22 cellular contexts compared by ENCODE assay signal in genomic region chr20:8639112-8639778, GRCh38.
"Had no signal": no experiment of that assay in that cellular context is flagged by ENCODE, and none has a peak within 500 bp of the region (broad histone marks: within the 10 kb centered on the region; RNA-seq: fewer than 3 reads in every experiment).

No MANE protein-coding gene starts in this region.

- ATAC-seq: naive thymus-derived CD8-positive, alpha-beta T cell; psoas muscle; right cardiac atrium; stimulated activated naive B cell treated with anti-CD40 and anti-IgM and Interleukin-4, amounts not matched to agents 10 μg/mL and 1 μg/mL and 100 μg/mL, for 72 hours; upper lobe of right lung had no signal

- H3K4me3 ChIP-seq: esophagus squamous epithelium, ovary, psoas muscle, skin epidermis, thoracic aorta, upper lobe of right lung had no signal

- H3K9me3 Mint-ChIP-seq: activated B cell treated with CpG ODN at 0.5 μM for 24 hours; activated CD4-positive, alpha-beta memory T cell treated with anti-CD3 and anti-CD28 coated beads for 36 hours; activated T-helper 1 cell treated with anti-CD3 and anti-CD28 coated beads, Interleukin-12 subunit alpha, Interleukin-12 subunit beta, Interleukin-2, Interleukin-4 antibody, amounts not matched to agents 30 ng/mL and 10 ng/mL and 1 ng/mL, durations not matched to agents 14 hours and 24 hours and 36 hours had no signal

- DNase-seq: activated B cell treated with CpG ODN at 0.5 μM for 24 hours; activated CD4-positive, alpha-beta memory T cell treated with anti-CD3 and anti-CD28 coated beads for 36 hours; activated CD4-positive, alpha-beta T cell treated with anti-CD3 and anti-CD28 coated beads for 4 hours; activated gamma-delta T cell treated with Interleukin-2 at 50 U/mL for 16 hours; activated T-cell treated with anti-CD3 and anti-CD28 coated beads for 4 hours; cerebellar nuclear complex; cortex of kidney; effector memory CD4-positive, alpha-beta T cell; esophagus squamous epithelium; naive thymus-derived CD8-positive, alpha-beta T cell; ovary; psoas muscle; right cardiac atrium; stimulated activated CD4-positive, alpha-beta T cell treated with anti-CD3 and anti-CD28 coated beads, Interleukin-15, amount 100 ng/mL, for 24 hours; stimulated activated CD4-positive, alpha-beta T cell treated with anti-CD3 and anti-CD28 coated beads, Interleukin-4, amount 100 ng/mL, for 4 hours; stimulated activated naive B cell treated with anti-CD40 and anti-IgM and Interleukin-4, amounts not matched to agents 10 μg/mL and 1 μg/mL and 100 μg/mL, for 72 hours; upper lobe of right lung had no signal

- H3K4me1 ChIP-seq: esophagus squamous epithelium, psoas muscle, upper lobe of right lung had no signal

- H3K4me3 Mint-ChIP-seq: activated B cell treated with CpG ODN at 0.5 μM for 24 hours; activated CD4-positive, alpha-beta memory T cell treated with anti-CD3 and anti-CD28 coated beads for 36 hours; activated naive CD8-positive, alpha-beta T cell; activated T-helper 1 cell treated with anti-CD3 and anti-CD28 coated beads, Interleukin-12 subunit alpha, Interleukin-12 subunit beta, Interleukin-2, Interleukin-4 antibody, amounts not matched to agents 30 ng/mL and 10 ng/mL and 1 ng/mL, durations not matched to agents 14 hours and 24 hours and 36 hours; naive thymus-derived CD8-positive, alpha-beta T cell; stimulated activated naive B cell treated with anti-CD40 and anti-IgM and Interleukin-4, amounts not matched to agents 10 μg/mL and 1 μg/mL and 100 μg/mL, for 72 hours had no signal

- H3K27me3 Mint-ChIP-seq: activated B cell treated with CpG ODN at 0.5 μM for 24 hours; activated CD4-positive, alpha-beta memory T cell treated with anti-CD3 and anti-CD28 coated beads for 36 hours; activated naive CD8-positive, alpha-beta T cell; stimulated activated naive B cell treated with anti-CD40 and anti-IgM and Interleukin-4, amounts not matched to agents 10 μg/mL and 1 μg/mL and 100 μg/mL, for 72 hours had no signal

- FAIRE-seq: bronchial epithelial cell had no signal

- H3K36me3 ChIP-seq: esophagus squamous epithelium, ovary, thoracic aorta, upper lobe of right lung had no signal

- H3K27ac ChIP-seq: esophagus squamous epithelium, ovary, psoas muscle, skin epidermis, thoracic aorta, upper lobe of right lung had no signal

- H3K9me3 ChIP-seq: esophagus squamous epithelium, ovary, psoas muscle, thoracic aorta, upper lobe of right lung had no signal

- H3K4me1 Mint-ChIP-seq: activated B cell treated with CpG ODN at 0.5 μM for 24 hours had no signal

- H3K27me3 ChIP-seq: esophagus squamous epithelium, ovary, upper lobe of right lung had no signal

- H3K27ac Mint-ChIP-seq: activated B cell treated with CpG ODN at 0.5 μM for 24 hours; activated CD4-positive, alpha-beta memory T cell treated with anti-CD3 and anti-CD28 coated beads for 36 hours; activated naive CD8-positive, alpha-beta T cell; activated T-helper 1 cell treated with anti-CD3 and anti-CD28 coated beads, Interleukin-12 subunit alpha, Interleukin-12 subunit beta, Interleukin-2, Interleukin-4 antibody, amounts not matched to agents 30 ng/mL and 10 ng/mL and 1 ng/mL, durations not matched to agents 14 hours and 24 hours and 36 hours; naive thymus-derived CD8-positive, alpha-beta T cell; stimulated activated naive B cell treated with anti-CD40 and anti-IgM and Interleukin-4, amounts not matched to agents 10 μg/mL and 1 μg/mL and 100 μg/mL, for 72 hours had no signal

- H3K36me3 Mint-ChIP-seq: activated CD4-positive, alpha-beta memory T cell treated with anti-CD3 and anti-CD28 coated beads for 36 hours; activated naive CD8-positive, alpha-beta T cell; naive thymus-derived CD8-positive, alpha-beta T cell had no signal
